ENCODE assay signal across 1 cellular context in genomic region chr19:6279931-6280591, GRCh38.
TF ChIP-seq lines count a peak whose summit lies in the region.

TSS of gene MLLT1 (minus strand) at chr19:6279975. CDS start at chr19:6279784, 191 bp downstream.

TF ChIP-seq in HepG2, 621 proteins besides CTCF, POLR2A, EP300 and RAD21 (continued from another document and continues in another):
- TF ChIP-seq PRDM10 (CRISPR knock-in tag; IDR thresholded peaks at IDR 0.05; ENCODE audit: low read depth) (no peak), HNRNPK (IDR thresholded peaks at IDR 0.05; ENCODE audit: low read depth, low read length, poor library complexity, severe bottlenecking) (peak; percentile 65), ZNF83 (CRISPR knock-in tag; IDR thresholded peaks at IDR 0.05; ENCODE audit: borderline replicate concordance) (0 out of 2 replicates have a peak, but pooled peaks have one; percentile 41), MAFF (IDR thresholded peaks at IDR 0.05; ENCODE audit: low read depth, low read length) (no peak), BRF2 (CRISPR knock-in tag; IDR thresholded peaks at IDR 0.05) (peak; percentile 78), ZSCAN25 (CRISPR knock-in tag; IDR thresholded peaks at IDR 0.05) (0 out of 2 replicates have a peak, but pooled peaks have one; percentile 45), NFYB (CRISPR knock-in tag; IDR thresholded peaks at IDR 0.05) (peak; percentile 83), ZNF530 (CRISPR knock-in tag; IDR thresholded peaks at IDR 0.05; ENCODE audit: low read depth) (no peak), HNF1B (CRISPR knock-in tag; IDR thresholded peaks at IDR 0.05) (no peak), ZNF362 (CRISPR knock-in tag; IDR thresholded peaks at IDR 0.05; ENCODE audit: borderline replicate concordance) (peak; percentile 27; the same call in 1 of the 2 replicates), ARNT2 (CRISPR knock-in tag; IDR thresholded peaks at IDR 0.05; ENCODE audit: low read depth) (no peak; the same call in none of the 2 replicates), ZBTB1 (CRISPR knock-in tag; IDR thresholded peaks at IDR 0.05; ENCODE audit: borderline replicate concordance) (0 out of 2 replicates have a peak, but pooled peaks have one; percentile 59), ZBTB40 (IDR thresholded peaks at IDR 0.05) (no peak), ZBTB40 (CRISPR knock-in tag; IDR thresholded peaks at IDR 0.05) (peak; percentile 58), SRF (IDR thresholded peaks at IDR 0.05; ENCODE audit: low read depth, low read length) (no peak), ZNF232 (CRISPR knock-in tag; IDR thresholded peaks at IDR 0.05; ENCODE audit: borderline replicate concordance) (0 out of 2 replicates have a peak, but pooled peaks have one; percentile 60), ZBTB37 (CRISPR knock-in tag; IDR thresholded peaks at IDR 0.05) (no peak), ZNF326 (CRISPR knock-in tag; IDR thresholded peaks at IDR 0.05; ENCODE audit: borderline replicate concordance) (no peak), FOXO1 (CRISPR knock-in tag; IDR thresholded peaks at IDR 0.05) (no peak), ZNF570 (CRISPR knock-in tag; IDR thresholded peaks at IDR 0.05; ENCODE audit: borderline replicate concordance) (peak; percentile 67; the same call in 1 of the 2 replicates), ATM (IDR thresholded peaks at IDR 0.05; ENCODE audit: borderline replicate concordance) (no peak), ZNF430 (CRISPR knock-in tag; IDR thresholded peaks at IDR 0.05) (peak; percentile 54; the same call in 1 of the 2 replicates), TFDP1 (CRISPR knock-in tag; IDR thresholded peaks at IDR 0.05; ENCODE audit: borderline replicate concordance) (peak; percentile 94; the same call in 1 of the 2 replicates), ZNF777 (CRISPR knock-in tag; IDR thresholded peaks at IDR 0.05) (no peak), ZSCAN12 (CRISPR knock-in tag; IDR thresholded peaks at IDR 0.05) (no peak), CREM (IDR thresholded peaks at IDR 0.05) (no peak), CREM (CRISPR knock-in tag; IDR thresholded peaks at IDR 0.05) (no peak), TAF15 (IDR thresholded peaks at IDR 0.05; ENCODE audit: low read depth, low read length, poor library complexity, severe bottlenecking) (no peak), U2AF2 (IDR thresholded peaks at IDR 0.05; ENCODE audit: low read depth, low read length) (no peak), ZNF883 (CRISPR knock-in tag; IDR thresholded peaks at IDR 0.05; ENCODE audit: not compliant biosample characterization) (peak; percentile 78), RAD51 (IDR thresholded peaks at IDR 0.05; ENCODE audit: borderline replicate concordance) (no peak), ZNF24 (IDR thresholded peaks at IDR 0.05) (no peak), KLF16 (CRISPR knock-in tag; IDR thresholded peaks at IDR 0.05) (peak in 1 of 2 experiments; percentile 77; a peak in 1 of 4 replicates), GATA4 (IDR thresholded peaks at IDR 0.05; ENCODE audit: borderline replicate concordance, low read depth) (no peak), NONO (IDR thresholded peaks at IDR 0.05) (no peak), NONO (CRISPR knock-in tag; conservative IDR thresholded peaks at IDR 0.05) (0 out of 2 replicates have a peak, but pooled peaks have one; percentile 33), ZNF790 (CRISPR knock-in tag; IDR thresholded peaks at IDR 0.05; ENCODE audit: borderline replicate concordance) (no peak), ZNF383 (CRISPR knock-in tag; IDR thresholded peaks at IDR 0.05; ENCODE audit: borderline replicate concordance) (no peak)
